ENCODE assay signal across 8 cellular contexts in the genomic region with DNA sequence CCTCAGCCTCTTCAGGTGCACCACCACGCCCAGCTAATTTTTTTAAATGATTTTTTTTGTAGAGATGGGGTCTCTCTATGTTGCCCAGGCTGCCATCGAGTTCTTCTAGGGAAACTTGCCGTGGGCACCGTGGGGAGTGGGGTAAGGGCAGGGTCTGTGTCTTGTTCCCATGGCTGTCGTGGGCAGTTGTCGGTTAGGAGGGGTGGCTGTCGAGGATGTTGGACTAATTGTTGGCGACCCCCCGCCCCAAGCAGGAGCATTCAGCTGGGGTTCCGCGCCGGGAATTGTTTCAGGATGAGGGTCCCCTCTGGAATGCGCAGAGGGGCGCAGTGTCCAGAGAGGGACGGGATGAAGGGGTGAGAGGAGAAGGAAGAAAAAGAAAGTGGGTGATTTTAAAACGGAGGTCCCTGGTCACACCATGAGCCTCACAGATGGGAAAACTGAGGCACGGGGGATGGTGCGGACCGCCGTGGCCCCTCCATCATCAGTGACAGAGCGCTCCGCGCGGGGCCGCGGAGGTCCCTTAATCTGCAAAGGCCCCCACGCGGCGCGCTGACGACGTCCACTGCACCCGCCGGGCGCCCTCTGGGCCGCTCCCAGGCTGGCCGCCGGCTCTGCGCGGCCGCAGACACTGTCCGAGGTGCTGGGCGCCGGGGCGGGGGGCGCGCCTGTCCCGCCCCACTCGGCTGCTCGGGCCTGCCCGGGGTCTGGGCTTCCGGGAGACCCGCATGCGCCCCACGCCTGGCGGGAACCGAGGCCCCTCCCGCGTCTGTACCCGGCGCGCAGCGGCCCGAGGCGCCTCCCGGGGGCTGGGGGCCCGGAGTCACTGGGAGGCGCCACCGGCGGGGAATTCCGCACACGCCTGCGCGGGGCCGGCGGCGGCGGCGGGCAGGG. TPM values are rescaled to one million over a fixed set of nuclear protein-coding genes. Genes with fewer than 3 reads are reported as not detected.
A peak's percentile ranks its signal among the peaks of the same experiment; 100 is the strongest.
DNase-seq lines count a peak whose midpoint lies in the region; ATAC-seq, FAIRE-seq and TF ChIP-seq lines count a peak whose summit lies in the region.

No MANE protein-coding gene starts in this region.

- no peak overlapping the region for H2BK12ac ChIP-seq in neuronal stem cell (ENCODE audit: low read length)

- no peak overlapping the region for H4K8ac ChIP-seq in neuronal stem cell (ENCODE audit: low read depth, low read length)

- H3K27ac ChIP-seq in neuronal stem cell (replicated peaks; ENCODE audit: low read length) = peak overlapping the region; percentile 86
- peak overlapping the region; percentile 85 to 91 for H3K27ac ChIP-seq in tibial artery

- peak overlapping the region; percentile 91 for H3K18ac ChIP-seq in neuronal stem cell (ENCODE audit: low read length)

- no peaks in the 10 kb centered on the region for H3K9me3 ChIP-seq in neuronal stem cell (replicated peaks in 1 of 2; ENCODE audit: control insufficient read depth in 2 of 2, insufficient read depth in 1 of 2, low read depth in 1 of 2, low read length in 2 of 2)
- H3K9me3 ChIP-seq in tibial artery = no peaks in the 10 kb centered on the region

- DNase-seq in RKO (ENCODE audit: low spot score) (peak; percentile 74), frontal cortex (ENCODE audit: low spot score in 2 of 2) (peak; percentile 94 to 97), neuronal stem cell (ENCODE audit: low spot score) (peak; percentile 72), tibial artery (peak; percentile 55 to 86)
- DNase-seq in activated gamma-delta T cell treated with anti-CD3 and anti-CD28 coated beads, Interleukin-2, amount 50 U/mL, for 16 hours (ENCODE audit: low read depth) = peak; percentile 73

- peak overlapping the region; percentile 1 for H2AK5ac ChIP-seq in neuronal stem cell (ENCODE audit: low read depth, low read length)

- no peak for FAIRE-seq in frontal cortex (lab: Jason Lieb, UNC)

- H3K27me3 ChIP-seq in neuronal stem cell (ENCODE audit: control insufficient read depth in 3 of 3, insufficient read depth in 3 of 3, low read depth in 1 of 3, low read length in 3 of 3) = no peaks in the 10 kb centered on the region
- H3K27me3 ChIP-seq in tibial artery = no peaks in the 10 kb centered on the region

- WGBS in neuronal stem cell (ENCODE audit: extremely low coverage in 2 of 2, insufficient read length in 2 of 2, insufficient replicate concordance in 1 of 2), 2 donors = no CpG with 5 or more reads among the region's 79 CpGs

- ATAC-seq in HG03175 (IDR thresholded peaks at IDR 0.05; ENCODE audit: unreplicated experiment) = peak; percentile 29
- no peak for ATAC-seq in GM18873 (IDR thresholded peaks at IDR 0.05; ENCODE audit: low FRiP score, unreplicated experiment)

- H3K36me3 ChIP-seq in neuronal stem cell (replicated peaks in 1 of 2; ENCODE audit: control insufficient read depth in 2 of 2, insufficient read depth in 2 of 2, low read length in 2 of 2) (peaks cover 0 to 7% of the 10 kb centered on the region in 2 donors), tibial artery (peaks cover 0 to 5% (median 0%) of the 10 kb centered on the region in 3 donors)

- TF ChIP-seq CTCF in GM12875 (IDR thresholded peaks at IDR 0.05; ENCODE audit: borderline replicate concordance, insufficient read depth, low read depth, low read length) (no peak), tibial artery (IDR thresholded peaks at IDR 0.05) (no peak)

- H3K9ac ChIP-seq in neuronal stem cell (ENCODE audit: low read depth, low read length, poor library complexity) = no peak overlapping the region

- H3K4me1 ChIP-seq in neuronal stem cell (ENCODE audit: control insufficient read depth in 2 of 2, insufficient read depth in 1 of 2, low read depth in 1 of 2, low read length in 2 of 2) (peaks cover 17 to 26% of the 10 kb centered on the region in 2 donors), tibial artery (peaks cover 0 to 41% (median 38%) of the 10 kb centered on the region in 4 donors)

- H3K4me3 ChIP-seq in GM12875 (ENCODE audit: low read depth, low read length) (peak overlapping the region; percentile 44), neuronal stem cell (ENCODE audit: low read length in 2 of 2) (peak overlapping the region; percentile 41 to 81), tibial artery (peak overlapping the region; percentile 59 to 82)

- H2BK5ac ChIP-seq in neuronal stem cell (ENCODE audit: low read length) = no peak overlapping the region

- peak overlapping the region; percentile 56 for H3K14ac ChIP-seq in neuronal stem cell (ENCODE audit: low read length)

- peak overlapping the region; percentile 67 for H2BK15ac ChIP-seq in neuronal stem cell (ENCODE audit: low read length)

- H3K23ac ChIP-seq in neuronal stem cell (ENCODE audit: low read depth, low read length, poor library complexity) = peak overlapping the region; percentile 55

- H3K79me1 ChIP-seq in neuronal stem cell (ENCODE audit: low read depth, low read length) = peaks cover 9% of the 10 kb centered on the region

- no peak overlapping the region for H3K4ac ChIP-seq in neuronal stem cell (ENCODE audit: low read length)

- peak overlapping the region; percentile 73 for H3K4me2 ChIP-seq in neuronal stem cell (ENCODE audit: insufficient read depth, low read length, poor library complexity, severe bottlenecking)

- intact Hi-C loops in tibial artery (cut with DNase I; ENCODE audit: low total_unique reads) = loop anchor here (5.0 kb wide), 2 partner anchors 113 to 158 kb away; a partner anchor contains a TSS

- H2BK120ac ChIP-seq in neuronal stem cell (ENCODE audit: low read depth, low read length) = no peak overlapping the region

- H2AFZ ChIP-seq in neuronal stem cell (ENCODE audit: low read length) = peak overlapping the region; percentile 85

- no peak overlapping the region for H4K91ac ChIP-seq in neuronal stem cell (ENCODE audit: low read depth, low read length, poor library complexity)

RNA-seq across cellular contexts. Expression of a gene that starts 0.8 kb away (rescaled TPM):
- total RNA-seq in frontal cortex = 12.2 TPM
- 17.4 TPM for polyA plus RNA-seq in neuronal stem cell (2013, experiment 1 of 2)
- 18.4 TPM for polyA plus RNA-seq in neuronal stem cell (2013, experiment 2 of 2)

RNA-seq across cellular contexts. Expression of a gene that starts 39.7 kb away (rescaled TPM):
- 9.8 TPM for total RNA-seq in frontal cortex
- polyA plus RNA-seq in neuronal stem cell (2013, experiment 1 of 2) = 14.4 TPM
- polyA plus RNA-seq in neuronal stem cell (2013, experiment 2 of 2) = 14.7 TPM

RNA-seq across cellular contexts. Expression of a gene that starts 39.8 kb away (rescaled TPM):
- 3.7 TPM for total RNA-seq in frontal cortex
- polyA plus RNA-seq in neuronal stem cell (2013, experiment 1 of 2) = 8.1 TPM
- 7.7 TPM for polyA plus RNA-seq in neuronal stem cell (2013, experiment 2 of 2)
